In the genomic region with DNA sequence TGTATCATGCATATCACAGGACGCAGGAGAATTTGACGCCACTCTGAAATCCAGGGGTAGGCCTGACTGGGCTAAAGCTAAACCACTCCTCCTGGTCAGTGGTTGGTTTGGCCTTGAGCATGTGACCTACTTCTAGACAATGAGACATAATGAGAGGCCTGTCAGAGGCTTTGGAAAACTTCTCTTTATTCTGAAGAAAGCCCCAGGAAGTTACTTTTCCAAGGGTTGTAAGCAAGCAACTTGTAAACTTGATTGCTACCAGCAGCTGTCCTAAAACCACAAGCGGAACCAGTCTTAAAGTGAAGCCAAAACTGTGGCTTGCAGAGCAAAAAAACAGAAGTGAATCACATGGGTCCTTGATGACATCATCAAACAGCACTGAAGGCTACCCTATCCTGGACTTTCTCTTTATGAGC, we compare ENCODE assay signal across 10 cellular contexts.
DNase-seq lines count a peak whose midpoint lies in the region; ATAC-seq and TF ChIP-seq lines count a peak whose summit lies in the region.
"Had no signal": no experiment of that assay in that cellular context is flagged by ENCODE, and none has a peak within 500 bp of the region (broad histone marks: within the 10 kb centered on the region; RNA-seq: fewer than 3 reads in every experiment).

No MANE protein-coding gene starts in this region.

- DNase-seq in AG20443 (ENCODE audit: low spot score) (peak; percentile 33), M059J (ENCODE audit: low read depth) (peak; percentile 64), colonic mucosa (peak; percentile 24), mesenchymal stem cell (peak; percentile 36), testis (no peak), GM03348 (ENCODE audit: low spot score) (no peak)
- DNase-seq: activated naive CD4-positive, alpha-beta T cell had no signal

- H3K14ac ChIP-seq in mesenchymal stem cell (ENCODE audit: low read length in 2 of 2), result no peak overlapping the region

- H3K4ac ChIP-seq in mesenchymal stem cell (ENCODE audit: low read depth in 1 of 2, low read length in 2 of 2), result no peak overlapping the region

- no peak overlapping the region for H3K4me3 ChIP-seq in colonic mucosa
- H3K4me3 ChIP-seq in mesenchymal stem cell (ENCODE audit: insufficient read depth in 1 of 2, low read depth in 1 of 2, low read length in 2 of 2), result no peak overlapping the region
- H3K4me3 ChIP-seq in testis, result no peak overlapping the region
- H3K4me3 ChIP-seq: SK-N-MC had no signal

- H2BK12ac ChIP-seq in mesenchymal stem cell (ENCODE audit: low read length in 2 of 2), result no peak overlapping the region

- no peak overlapping the region for H3K9ac ChIP-seq in colonic mucosa (ENCODE audit: low read depth in 2 of 2, low read length in 2 of 2)
- H3K9ac ChIP-seq in mesenchymal stem cell (ENCODE audit: low read length), result no peak overlapping the region

- no peak overlapping the region for H3K18ac ChIP-seq in mesenchymal stem cell (ENCODE audit: low read depth in 1 of 2, low read length in 2 of 2)

- H3K36me3 ChIP-seq in colonic mucosa, result no peaks in the 10 kb centered on the region
- H3K36me3 ChIP-seq in mesenchymal stem cell (ENCODE audit: control insufficient read depth in 1 of 2, insufficient read depth in 2 of 2, low read depth in 1 of 2, low read length in 2 of 2), result no peaks in the 10 kb centered on the region
- no peaks in the 10 kb centered on the region for H3K36me3 ChIP-seq in testis (ENCODE audit: low read depth, missing control alignments)

- TF ChIP-seq CTCF in colonic mucosa (IDR thresholded peaks at IDR 0.05) (no peak), testis (IDR thresholded peaks at IDR 0.05) (no peak)

- H2BK5ac ChIP-seq in mesenchymal stem cell (ENCODE audit: low read depth, low read length, poor library complexity, severe bottlenecking), result no peak overlapping the region

- intact Hi-C loops in colonic mucosa (cut with DNase I) (no loop called here), testis (cut with DNase I; ENCODE audit: low total_unique reads) (no loop called here)

- H4K91ac ChIP-seq in mesenchymal stem cell (ENCODE audit: low read length), result no peak overlapping the region

- TF ChIP-seq POLR2A in testis (IDR thresholded peaks at IDR 0.05), result no peak

- H3K4me1 ChIP-seq in colonic mucosa (no peaks in the 10 kb centered on the region), mesenchymal stem cell (ENCODE audit: control insufficient read depth, insufficient read depth, low read depth, low read length) (no peaks in the 10 kb centered on the region), testis (no peaks in the 10 kb centered on the region)

- H2BK15ac ChIP-seq in mesenchymal stem cell (ENCODE audit: low read depth, poor library complexity, severe bottlenecking), result no peak overlapping the region

- WGBS in mesenchymal stem cell, result 88% methylated on average over 3 of the region's 3 CpGs
- 90 to 98% methylated on average over 3 of the region's 3 CpGs for WGBS in testis, 2 donors

- ATAC-seq in HG02798 (IDR thresholded peaks at IDR 0.05; ENCODE audit: poor library complexity, unreplicated experiment) (no peak), GM19324 (IDR thresholded peaks at IDR 0.05; ENCODE audit: low FRiP score, unreplicated experiment) (no peak)

- H2BK120ac ChIP-seq in mesenchymal stem cell (ENCODE audit: low read depth, low read length), result no peak overlapping the region

- H2AK5ac ChIP-seq in mesenchymal stem cell (ENCODE audit: low read length, severe bottlenecking), result no peak overlapping the region

- H3K27me3 ChIP-seq in colonic mucosa, result no peaks in the 10 kb centered on the region
- H3K27me3 ChIP-seq in mesenchymal stem cell (ENCODE audit: control insufficient read depth in 1 of 2, insufficient read depth in 1 of 2, low read length in 2 of 2), result no peaks in the 10 kb centered on the region
- no peaks in the 10 kb centered on the region for H3K27me3 ChIP-seq in testis

- no peak overlapping the region for H4K8ac ChIP-seq in mesenchymal stem cell (ENCODE audit: low read length)

- no peaks in the 10 kb centered on the region for H3K79me1 ChIP-seq in mesenchymal stem cell (replicated peaks; ENCODE audit: low read length, poor library complexity, severe bottlenecking)

- H3K27ac ChIP-seq in colonic mucosa, result peak overlapping the region; percentile 43
- no peak overlapping the region for H3K27ac ChIP-seq in mesenchymal stem cell (ENCODE audit: low read length, poor library complexity, severe bottlenecking)
- peak overlapping the region in 1 of 2 donors; percentile 48 for H3K27ac ChIP-seq in testis
- H3K27ac ChIP-seq: SK-N-MC had no signal

- H3K4me2 ChIP-seq in mesenchymal stem cell (ENCODE audit: low read length, poor library complexity, severe bottlenecking), result no peak overlapping the region

- no peak overlapping the region for H2AFZ ChIP-seq in mesenchymal stem cell (ENCODE audit: low read depth, low read length)

- H3K9me3 ChIP-seq in colonic mucosa, result no peaks in the 10 kb centered on the region
- H3K9me3 ChIP-seq in mesenchymal stem cell (ENCODE audit: control insufficient read depth, low read length), result no peaks in the 10 kb centered on the region
- no peaks in the 10 kb centered on the region for H3K9me3 ChIP-seq in testis

- no peak overlapping the region for H3K23ac ChIP-seq in mesenchymal stem cell (ENCODE audit: low read length in 2 of 2)

Comparison
In these comparisons a context has a peak if more than half of its experiments do, and no peak if none do; other contexts are left out.
1. DNase-seq: peak in AG20443 (single experiment), M059J (single experiment), colonic mucosa (single experiment) and mesenchymal stem cell (single experiment); none in testis (single experiment) and GM03348 (single experiment).